ENCODE assay signal across 9 cellular contexts in the genomic region with DNA sequence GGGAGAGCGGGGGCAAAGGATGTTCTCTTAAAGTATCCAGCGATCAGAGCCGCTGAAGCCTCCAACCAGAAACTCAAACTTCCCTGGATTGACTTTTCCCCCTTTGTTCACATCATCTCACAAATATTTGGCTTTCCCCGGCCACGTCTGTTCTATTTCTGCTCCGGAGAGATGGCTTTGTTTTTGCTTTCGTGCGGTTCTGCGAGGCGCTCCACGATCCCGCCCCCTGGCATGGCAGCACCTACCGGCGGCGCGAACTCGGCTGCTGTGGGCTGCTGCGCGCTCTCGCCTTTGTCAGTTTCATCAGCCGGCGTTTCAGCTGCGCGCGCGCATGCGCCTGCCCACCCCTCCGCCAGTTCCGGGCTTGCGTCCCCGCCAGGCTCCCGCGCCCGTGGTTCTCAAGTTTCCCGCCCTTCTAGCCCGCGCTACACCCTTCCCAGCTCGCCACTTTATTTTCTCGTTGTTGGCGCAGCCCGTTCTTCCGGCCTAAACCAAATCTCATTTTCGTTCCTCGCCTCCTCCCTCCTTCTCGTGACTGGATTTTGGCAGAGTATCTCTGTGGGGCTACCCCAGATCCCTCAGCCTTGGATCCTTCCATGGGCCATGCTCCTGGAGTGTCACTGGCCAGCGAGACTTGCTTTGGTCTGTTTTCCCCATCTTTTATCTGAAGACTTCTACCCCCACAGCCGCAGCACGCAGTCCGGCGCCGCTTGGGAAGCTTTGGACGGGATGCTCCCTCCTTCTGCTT.
DNase-seq lines count a peak whose midpoint lies in the region; ATAC-seq, FAIRE-seq and TF ChIP-seq lines count a peak whose summit lies in the region.
"Had no signal": no experiment of that assay in that cellular context is flagged by ENCODE, and none has a peak within 500 bp of the region (broad histone marks: within the 10 kb centered on the region; RNA-seq: fewer than 3 reads in every experiment).

No MANE protein-coding gene starts in this region.

- no peaks in the 10 kb centered on the region for H3K9me3 ChIP-seq in HepG2 (ENCODE audit: low read length)

- H4K20me1 ChIP-seq in HepG2 (ENCODE audit: insufficient read depth, low read length): no peaks in the 10 kb centered on the region

- WGBS in HepG2 (ENCODE audit: low lambda C conversion rate): 71% methylated on average over 52 of the region's 52 CpGs

- CTCF ChIA-PET in HepG2 (lab: Yijun Ruan, JAX; ENCODE audit: low intra/inter-chr PET ratio, low total read pairs): no interaction called here

- no peaks in the 10 kb centered on the region for H3K36me3 ChIP-seq in HepG2 (replicated peaks in 1 of 2; ENCODE audit: control insufficient read depth in 1 of 2, insufficient read depth in 2 of 2, low read length in 2 of 2)

- no peak overlapping the region for H3K27ac ChIP-seq in HepG2 (ENCODE audit: extremely low read length, insufficient read depth, low read length)

- no peaks in the 10 kb centered on the region for H3K79me2 ChIP-seq in HepG2 (ENCODE audit: insufficient read depth, low read length)

- ATAC-seq in GM19023 (IDR thresholded peaks at IDR 0.05; ENCODE audit: unreplicated experiment) (peak; percentile 91), HG03196 (IDR thresholded peaks at IDR 0.05; ENCODE audit: unreplicated experiment) (peak; percentile 88), HepG2 (peak; percentile 42)

- no peak for TF ChIP-seq RAD21 in HepG2 (CRISPR knock-in tag; IDR thresholded peaks at IDR 0.05)

- POLR2A ChIA-PET in HepG2 (lab: Yijun Ruan, JAX): no interaction called here

- intact Hi-C loops in HepG2 (cut with micrococcal nuclease; ENCODE audit: unreplicated experiment): loop anchor here (5.0 kb wide), 1 partner anchor 139 kb away; no protein-coding TSS in a partner anchor

- peak overlapping the region; percentile 88 for H3K4me2 ChIP-seq in HepG2 (ENCODE audit: low read depth, low read length)

- H2AFZ ChIP-seq in HepG2 (ENCODE audit: low read length): no peak overlapping the region

- TF ChIP-seq EP300 in HepG2 (IDR thresholded peaks at IDR 0.05; ENCODE audit: low read depth in 2 of 2, low read length in 2 of 2) (no peak), HepG2 (CRISPR knock-in tag; IDR thresholded peaks at IDR 0.05; ENCODE audit: borderline replicate concordance) (no peak)

- BruUV-seq in HepG2 (replicated peaks; lab: Mats Ljungman, UMichigan): no TSS peak

- in situ Hi-C loops in HepG2 (cut with HindIII; ENCODE audit: extremely low pct_ligation_motif_present, low pct_unique_long_range_greater_than_20kb): no loop called here

- H3K27me3 ChIP-seq in HepG2 (ENCODE audit: control insufficient read depth in 1 of 2, insufficient read depth in 2 of 2, low read length in 2 of 2): peaks cover 0 to 18% of the 10 kb centered on the region in 2 experiments; a peak in 2 of 5 replicates

- peak overlapping the region; percentile 24 to 63 (median 50); a peak in 5 of 6 replicates for H3K4me3 ChIP-seq in HepG2 (replicated peaks in 1 of 3; ENCODE audit: insufficient read depth in 1 of 3, low read depth in 2 of 3, low read length in 3 of 3)

- no peak for TF ChIP-seq CTCF in HepG2 (CRISPR knock-in tag; IDR thresholded peaks at IDR 0.05)

- DNase-seq in AML-193 (lab: John Stamatoyannopoulos, UW) (peak; percentile 77 to 84), NCI-H446 (lab: John Stamatoyannopoulos, UW) (peak; percentile 86 to 93), cortex of kidney (lab: John Stamatoyannopoulos, UW) (peak; percentile 6), HepG2 (ENCODE audit: low spot score) (no peak)
- DNase-seq in activated CD4-positive, alpha-beta T cell treated with anti-CD3 and anti-CD28 coated beads for 48 hours: peak; percentile 91
- peak; percentile 79 to 83 for DNase-seq in stimulated activated CD4-positive, alpha-beta T cell treated with anti-CD3 and anti-CD28 coated beads, Interleukin-2, amount 100 ng/mL, for 48 hours

- no peak for TF ChIP-seq POLR2A in HepG2 (IDR thresholded peaks at IDR 0.05; ENCODE audit: insufficient read depth in 1 of 2, low read depth in 2 of 2, low read length in 2 of 2)

- peaks cover 16% of the 10 kb centered on the region; the same call in 1 of the 2 replicates for H3K4me1 ChIP-seq in HepG2 (ENCODE audit: insufficient read depth, low read length)

- H3K9ac ChIP-seq in HepG2 (ENCODE audit: insufficient read depth, low read depth, low read length): peak overlapping the region; percentile 40; the same call in 1 of the 2 replicates

- no peak for FAIRE-seq in HepG2 (lab: Jason Lieb, UNC)
- FAIRE-seq: colon had no signal

TF ChIP-seq in HepG2, 621 proteins besides CTCF, POLR2A, EP300 and RAD21 (continues in another document):
- TF ChIP-seq KDM1A (CRISPR knock-in tag; IDR thresholded peaks at IDR 0.05): no peak
- TF ChIP-seq NFAT5 (CRISPR knock-in tag; IDR thresholded peaks at IDR 0.05): 0 out of 2 replicates have a peak, but pooled peaks have one; percentile 25
- 0 out of 2 replicates have a peak, but pooled peaks have one; percentile 22 for TF ChIP-seq HOXA3 (CRISPR knock-in tag; IDR thresholded peaks at IDR 0.05)
- TF ChIP-seq JUND (CRISPR knock-in tag; IDR thresholded peaks at IDR 0.05): no peak
- TF ChIP-seq, protein P1, sequence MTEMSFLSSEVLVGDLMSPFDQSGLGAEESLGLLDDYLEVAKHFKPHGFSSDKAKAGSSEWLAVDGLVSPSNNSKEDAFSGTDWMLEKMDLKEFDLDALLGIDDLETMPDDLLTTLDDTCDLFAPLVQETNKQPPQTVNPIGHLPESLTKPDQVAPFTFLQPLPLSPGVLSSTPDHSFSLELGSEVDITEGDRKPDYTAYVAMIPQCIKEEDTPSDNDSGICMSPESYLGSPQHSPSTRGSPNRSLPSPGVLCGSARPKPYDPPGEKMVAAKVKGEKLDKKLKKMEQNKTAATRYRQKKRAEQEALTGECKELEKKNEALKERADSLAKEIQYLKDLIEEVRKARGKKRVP (CRISPR knock-in tag; IDR thresholded peaks at IDR 0.05): peak in 1 of 2 experiments; percentile 75; a peak in 2 of 4 replicates
- TF ChIP-seq, protein P2, sequence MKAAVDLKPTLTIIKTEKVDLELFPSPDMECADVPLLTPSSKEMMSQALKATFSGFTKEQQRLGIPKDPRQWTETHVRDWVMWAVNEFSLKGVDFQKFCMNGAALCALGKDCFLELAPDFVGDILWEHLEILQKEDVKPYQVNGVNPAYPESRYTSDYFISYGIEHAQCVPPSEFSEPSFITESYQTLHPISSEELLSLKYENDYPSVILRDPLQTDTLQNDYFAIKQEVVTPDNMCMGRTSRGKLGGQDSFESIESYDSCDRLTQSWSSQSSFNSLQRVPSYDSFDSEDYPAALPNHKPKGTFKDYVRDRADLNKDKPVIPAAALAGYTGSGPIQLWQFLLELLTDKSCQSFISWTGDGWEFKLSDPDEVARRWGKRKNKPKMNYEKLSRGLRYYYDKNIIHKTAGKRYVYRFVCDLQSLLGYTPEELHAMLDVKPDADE (CRISPR knock-in tag; IDR thresholded peaks at IDR 0.05): no peak
- TF ChIP-seq GABPB1 (CRISPR knock-in tag; IDR thresholded peaks at IDR 0.05): peak; percentile 48; the same call in 1 of the 2 replicates
- 0 out of 2 replicates have a peak, but pooled peaks have one; percentile 40 for TF ChIP-seq ZNF230 (CRISPR knock-in tag; IDR thresholded peaks at IDR 0.05)
- TF ChIP-seq PHF8 (CRISPR knock-in tag; IDR thresholded peaks at IDR 0.05): no peak
- TF ChIP-seq, protein P3, sequence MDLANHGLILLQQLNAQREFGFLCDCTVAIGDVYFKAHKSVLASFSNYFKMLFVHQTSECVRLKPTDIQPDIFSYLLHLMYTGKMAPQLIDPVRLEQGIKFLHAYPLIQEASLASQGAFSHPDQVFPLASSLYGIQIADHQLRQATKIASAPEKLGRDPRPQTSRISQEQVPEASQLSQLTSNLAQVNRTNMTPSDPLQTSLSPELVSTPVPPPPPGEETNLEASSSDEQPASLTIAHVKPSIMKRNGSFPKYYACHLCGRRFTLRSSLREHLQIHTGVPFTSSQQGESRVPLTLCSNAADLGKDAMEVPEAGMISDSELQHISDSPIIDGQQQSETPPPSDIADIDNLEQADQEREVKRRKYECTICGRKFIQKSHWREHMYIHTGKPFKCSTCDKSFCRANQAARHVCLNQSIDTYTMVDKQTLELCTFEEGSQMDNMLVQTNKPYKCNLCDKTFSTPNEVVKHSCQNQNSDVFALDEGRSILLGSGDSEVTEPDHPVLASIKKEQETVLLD (CRISPR knock-in tag; IDR thresholded peaks at IDR 0.05; ENCODE audit: low read depth): no peak
